10 cellular contexts compared by ENCODE assay signal in genomic region chr6:52200088-52200487, GRCh38. TPM values are rescaled to one million over a fixed set of nuclear protein-coding genes. Genes with fewer than 3 reads are reported as not detected.
"Had no signal": no experiment of that assay in that cellular context is flagged by ENCODE, and none has a peak within 500 bp of the region (broad histone marks: within the 10 kb centered on the region; RNA-seq: fewer than 3 reads in every experiment).

No MANE protein-coding gene starts in this region.

RNA-seq across cellular contexts. Expression of gene IL17A, which starts 13.9 kb away (rescaled TPM):
- total RNA-seq: activated CD8-positive, alpha-beta T cell treated with anti-CD3 and anti-CD28 coated beads, Interleukin-2, amount 10 ng/mL, durations not matched to agents 7 days and 5 days; adrenal gland; astrocyte; body of pancreas; breast epithelium; cardiac septum; MCF 10A; PC-9; Right ventricle myocardium superior had no signal
- polyA plus RNA-seq: adrenal gland, SK-N-SH had no signal

RNA-seq across cellular contexts. Expression of gene IL17F, which starts 44.2 kb away (rescaled TPM):
- total RNA-seq: activated CD8-positive, alpha-beta T cell treated with anti-CD3 and anti-CD28 coated beads, Interleukin-2, amount 10 ng/mL, durations not matched to agents 7 days and 5 days; adrenal gland; astrocyte; body of pancreas; breast epithelium; cardiac septum; MCF 10A; PC-9; Right ventricle myocardium superior had no signal
- polyA plus RNA-seq: adrenal gland, SK-N-SH had no signal
